ENCODE assay signal across 24 cellular contexts in genomic region chr7:122038904-122039303, GRCh38.
DNase-seq lines count a peak whose midpoint lies in the region; ATAC-seq and TF ChIP-seq lines count a peak whose summit lies in the region.
"Had no signal": no experiment of that assay in that cellular context is flagged by ENCODE, and none has a peak within 500 bp of the region (broad histone marks: within the 10 kb centered on the region; RNA-seq: fewer than 3 reads in every experiment).

No MANE protein-coding gene starts in this region.

- in situ Hi-C loops in astrocyte of the spinal cord (cut with HindIII; ENCODE audit: low sequenced_read_pairs) = no loop called here

- H3K4me3 Mint-ChIP-seq in T-helper 2 cell treated with Interferon-gamma antibody and Interleukin-4, amounts not matched to agents 5 μg/mL and 100 μg/mL, for 36 hours = no peak overlapping the region
- H3K4me3 Mint-ChIP-seq: activated T-cell treated with anti-CD3 and anti-CD28 coated beads, Interleukin-2, amount 50 U/mL, for 24 hours; H9; stimulated activated naive CD8-positive, alpha-beta T cell treated with anti-CD3 and anti-CD28 coated beads, Interleukin-15, amount 100 ng/mL, for 72 hours; T-helper 1 cell treated with Interleukin-12 subunit alpha and Interleukin-12 subunit beta and Interleukin-4 antibody, amounts not matched to agents 30 μg/mL and 1 μg/mL, for 36 hours had no signal

- TF ChIP-seq CTCF in MM.1S (IDR thresholded peaks at IDR 0.05; ENCODE audit: low read length) = no peak
- no peak for TF ChIP-seq CTCF in astrocyte of the spinal cord (IDR thresholded peaks at IDR 0.05; ENCODE audit: low read depth, low read length)

- H3K9me2 ChIP-seq in MM.1S (replicated peaks; ENCODE audit: insufficient read depth, low read length) = no peaks in the 10 kb centered on the region

- H3K9ac ChIP-seq in MM.1S (ENCODE audit: low read length) = no peak overlapping the region

- no peaks in the 10 kb centered on the region for H3K27me3 ChIP-seq in MM.1S (replicated peaks; ENCODE audit: insufficient read depth, low read length)
- H3K27me3 ChIP-seq: adrenal gland, Peyer's patch, SJCRH30, thyroid gland had no signal

- H3K4me3 ChIP-seq in MM.1S (ENCODE audit: low read length) (no peak overlapping the region), astrocyte of the spinal cord (ENCODE audit: low read depth, low read length) (no peak overlapping the region)
- H3K4me3 ChIP-seq: adrenal gland, Peyer's patch, psoas muscle, SJCRH30, thyroid gland had no signal

- TF ChIP-seq POLR2A in erythroblast (IDR thresholded peaks at IDR 0.05; ENCODE audit: low read length) = no peak

- H3K36me3 Mint-ChIP-seq in T-helper 2 cell treated with Interferon-gamma antibody and Interleukin-4, amounts not matched to agents 5 μg/mL and 100 μg/mL, for 36 hours (ENCODE audit: low read depth) = no peaks in the 10 kb centered on the region

- H3K4me1 ChIP-seq in MM.1S (ENCODE audit: low read length) = peaks cover 23% of the 10 kb centered on the region
- H3K4me1 ChIP-seq: adrenal gland, Peyer's patch, psoas muscle, SJCRH30, thyroid gland had no signal

- H3K9me3 ChIP-seq in MM.1S (replicated peaks; ENCODE audit: insufficient read depth, low read length) = no peaks in the 10 kb centered on the region
- H3K9me3 ChIP-seq: Peyer's patch, psoas muscle, SJCRH30, thyroid gland had no signal

- H3K36me3 ChIP-seq in MM.1S (replicated peaks; ENCODE audit: insufficient read depth, low read length) = no peaks in the 10 kb centered on the region
- H3K36me3 ChIP-seq: adrenal gland, Peyer's patch, SJCRH30, thyroid gland had no signal

- H3K79me2 ChIP-seq in MM.1S (ENCODE audit: low read length) = no peaks in the 10 kb centered on the region

- H3K27ac ChIP-seq in MM.1S (ENCODE audit: low read length) = no peak overlapping the region
- H3K27ac ChIP-seq: adrenal gland, C4-2B, Peyer's patch, psoas muscle, SJCRH30, thyroid gland had no signal

- peaks cover 16% of the 10 kb centered on the region for H3F3A ChIP-seq in MM.1S (ENCODE audit: insufficient read depth, low read length)

- no peaks in the 10 kb centered on the region for H3K9me3 Mint-ChIP-seq in T-helper 2 cell treated with Interferon-gamma antibody and Interleukin-4, amounts not matched to agents 5 μg/mL and 100 μg/mL, for 36 hours
- H3K9me3 Mint-ChIP-seq: activated T-cell treated with anti-CD3 and anti-CD28 coated beads, Interleukin-2, amount 50 U/mL, for 24 hours; H9; stimulated activated naive CD8-positive, alpha-beta T cell treated with anti-CD3 and anti-CD28 coated beads, Interleukin-15, amount 100 ng/mL, for 72 hours; T-helper 1 cell treated with Interleukin-12 subunit alpha and Interleukin-12 subunit beta and Interleukin-4 antibody, amounts not matched to agents 30 μg/mL and 1 μg/mL, for 36 hours had no signal

- DNase-seq in MM.1S = no peak
- DNase-seq in astrocyte of the spinal cord (ENCODE audit: low read depth, low spot score) = peak; percentile 29
- DNase-seq in non-pigmented ciliary epithelial cell (ENCODE audit: low read depth) = peak; percentile 8
- no peak for DNase-seq in T-helper 2 cell treated with Interferon-gamma antibody and Interleukin-4, amounts not matched to agents 5 μg/mL and 100 μg/mL, for 36 hours (ENCODE audit: low spot score)
- no peak for DNase-seq in LoVo (ENCODE audit: low spot score)
- DNase-seq in erythroblast (lab: John Stamatoyannopoulos, UW) = no peak
- DNase-seq: activated gamma-delta T cell treated with Interleukin-2 at 50 U/mL for 16 hours; activated T-cell treated with anti-CD3 and anti-CD28 coated beads, Interleukin-2, amount 50 U/mL, for 24 hours; adrenal gland; central memory CD4-positive, alpha-beta T cell; H9; left cardiac atrium; NCI-H2081; NK-92 treated with Interleukin-12 subunit alpha and Interleukin-12 subunit beta, amount 100 ng/mL, for 24 hours; nucleus accumbens; Peyer's patch; psoas muscle; SJCRH30; stimulated activated naive CD8-positive, alpha-beta T cell treated with anti-CD3 and anti-CD28 coated beads, Interleukin-15, amount 100 ng/mL, for 72 hours; thyroid gland had no signal

- H3K4me2 ChIP-seq in MM.1S (ENCODE audit: low read depth, low read length) = 0 out of 2 replicates have a peak overlapping the region, but pooled peaks have one; percentile 2

- H3K27me3 Mint-ChIP-seq in T-helper 2 cell treated with Interferon-gamma antibody and Interleukin-4, amounts not matched to agents 5 μg/mL and 100 μg/mL, for 36 hours (ENCODE audit: low read depth) = no peaks in the 10 kb centered on the region
- H3K27me3 Mint-ChIP-seq: stimulated activated naive CD8-positive, alpha-beta T cell treated with anti-CD3 and anti-CD28 coated beads, Interleukin-15, amount 100 ng/mL, for 72 hours had no signal

- H4K20me1 ChIP-seq in MM.1S (ENCODE audit: insufficient read depth, low read length) = no peaks in the 10 kb centered on the region

- H2AFZ ChIP-seq in MM.1S (ENCODE audit: low read length) = no peak overlapping the region

- peak; percentile 60 for ATAC-seq in GM18502 (IDR thresholded peaks at IDR 0.05; ENCODE audit: poor library complexity, unreplicated experiment)
- ATAC-seq in GM21447 (IDR thresholded peaks at IDR 0.05; ENCODE audit: unreplicated experiment) = no peak
- ATAC-seq: left cardiac atrium; psoas muscle; stimulated activated naive CD8-positive, alpha-beta T cell treated with anti-CD3 and anti-CD28 coated beads, Interleukin-15, amount 100 ng/mL, for 72 hours had no signal

- H3K4me1 Mint-ChIP-seq in T-helper 2 cell treated with Interferon-gamma antibody and Interleukin-4, amounts not matched to agents 5 μg/mL and 100 μg/mL, for 36 hours (ENCODE audit: low read depth) = no peaks in the 10 kb centered on the region
- H3K4me1 Mint-ChIP-seq: H9; stimulated activated naive CD8-positive, alpha-beta T cell treated with anti-CD3 and anti-CD28 coated beads, Interleukin-15, amount 100 ng/mL, for 72 hours had no signal

- H3K27ac Mint-ChIP-seq in T-helper 2 cell treated with Interferon-gamma antibody and Interleukin-4, amounts not matched to agents 5 μg/mL and 100 μg/mL, for 36 hours = no peak overlapping the region
- H3K27ac Mint-ChIP-seq: activated T-cell treated with anti-CD3 and anti-CD28 coated beads, Interleukin-2, amount 50 U/mL, for 24 hours; H9; stimulated activated naive CD8-positive, alpha-beta T cell treated with anti-CD3 and anti-CD28 coated beads, Interleukin-15, amount 100 ng/mL, for 72 hours; T-helper 1 cell treated with Interleukin-12 subunit alpha and Interleukin-12 subunit beta and Interleukin-4 antibody, amounts not matched to agents 30 μg/mL and 1 μg/mL, for 36 hours had no signal

Comparison
In these comparisons a context has a peak if more than half of its experiments do, and no peak if none do; other contexts are left out.
1. DNase-seq: peak in astrocyte of the spinal cord (single experiment) and non-pigmented ciliary epithelial cell (single experiment); none in MM.1S (single experiment), T-helper 2 cell treated with Interferon-gamma antibody and Interleukin-4, amounts not matched to agents 5 μg/mL and 100 μg/mL, for 36 hours (single experiment), LoVo (single experiment) and erythroblast (0 of 2).